In the genomic region with DNA sequence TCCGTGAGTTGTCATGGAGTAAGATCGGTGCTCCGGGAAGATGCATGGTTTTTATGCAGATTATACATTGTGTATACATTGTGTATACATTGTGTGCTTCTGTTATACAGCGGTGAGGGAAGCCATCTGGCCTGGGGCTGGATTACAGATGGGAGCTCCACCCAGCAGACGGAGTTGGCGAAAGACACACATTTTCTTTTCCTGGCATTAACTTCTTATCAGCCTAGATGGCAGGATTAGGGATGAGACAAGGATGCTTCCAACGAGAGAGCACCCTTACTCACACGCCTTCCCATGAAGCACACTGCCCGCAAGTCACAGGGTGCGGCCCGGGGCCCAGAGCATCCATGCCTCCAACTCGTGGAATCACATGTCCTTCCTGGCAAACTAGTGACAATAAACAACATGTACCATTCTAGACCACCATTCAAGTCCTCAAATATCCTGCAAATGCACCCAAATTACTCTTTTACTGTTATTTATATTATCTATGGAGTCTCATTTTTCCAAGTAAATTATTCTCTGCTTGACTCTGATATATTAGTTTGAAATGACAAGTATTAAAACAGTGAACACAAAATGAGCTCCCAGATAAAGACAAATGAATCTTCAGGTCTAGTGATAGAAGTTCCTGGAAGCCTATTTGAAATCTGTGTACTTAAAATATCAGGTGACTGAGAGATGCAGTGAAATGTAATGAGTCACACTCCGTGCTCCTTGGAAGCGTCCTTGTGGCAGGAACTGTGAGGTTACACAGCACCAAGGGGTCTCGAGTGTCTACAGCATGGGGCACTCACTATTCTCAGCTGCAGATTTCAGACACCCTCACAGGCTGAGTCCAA, we compare ENCODE assay signal across 26 cellular contexts. TPM values are rescaled to one million over a fixed set of nuclear protein-coding genes. Genes with fewer than 3 reads are reported as not detected.
A peak's percentile ranks its signal among the peaks of the same experiment; 100 is the strongest.
DNase-seq lines count a peak whose midpoint lies in the region; ATAC-seq and TF ChIP-seq lines count a peak whose summit lies in the region.
"Had no signal": no experiment of that assay in that cellular context is flagged by ENCODE, and none has a peak within 500 bp of the region (broad histone marks: within the 10 kb centered on the region; RNA-seq: fewer than 3 reads in every experiment).

No MANE protein-coding gene starts in this region.

- TF ChIP-seq POLR2A in lower leg skin (IDR thresholded peaks at IDR 0.05), result no peak

- 49 to 53% methylated on average over 15 of the region's 15 CpGs for WGBS in lower leg skin, 2 donors

- no peak for TF ChIP-seq CTCF in brain microvascular endothelial cell (IDR thresholded peaks at IDR 0.05; ENCODE audit: low read depth, low read length, missing control alignments)
- TF ChIP-seq CTCF in lower leg skin (IDR thresholded peaks at IDR 0.05), result no peak

- ATAC-seq in HG03196 (IDR thresholded peaks at IDR 0.05; ENCODE audit: unreplicated experiment), result no peak
- ATAC-seq: activated CD8-positive, alpha-beta T cell treated with anti-CD3 and anti-CD28 coated beads, Interleukin-2, amount 10 ng/mL, durations not matched to agents 7 days and 5 days; heart right ventricle; left cardiac atrium; naive thymus-derived CD8-positive, alpha-beta T cell had no signal

- intact Hi-C loops in lower leg skin (cut with DNase I; ENCODE audit: low total_unique reads), result loop anchor here (10.0 kb wide), 1 partner anchor 1656 kb away; no protein-coding TSS in a partner anchor

- in situ Hi-C loops in brain microvascular endothelial cell (cut with HindIII; ENCODE audit: low pct_ligation_motif_present, low sequenced_read_pairs), result no loop called here

- no peaks in the 10 kb centered on the region for H3K36me3 ChIP-seq in brain microvascular endothelial cell (replicated peaks)
- H3K36me3 ChIP-seq: cardiac muscle cell, esophagus muscularis mucosa, heart right ventricle, ovary had no signal

- no peaks in the 10 kb centered on the region for H3K27me3 ChIP-seq in brain microvascular endothelial cell (replicated peaks)
- H3K27me3 ChIP-seq: cardiac muscle cell, ovary had no signal

- H3K4me3 ChIP-seq in brain microvascular endothelial cell (ENCODE audit: low read depth, low read length), result no peak overlapping the region
- no peak overlapping the region for H3K4me3 ChIP-seq in lower leg skin (ENCODE audit: low read depth, poor library complexity, severe bottlenecking)
- H3K4me3 ChIP-seq: cardiac muscle cell, esophagus muscularis mucosa, heart right ventricle, ovary, SK-N-MC had no signal

- H3K27ac ChIP-seq in brain microvascular endothelial cell, result no peak overlapping the region
- H3K27ac ChIP-seq: C4-2B, cardiac muscle cell, esophagus muscularis mucosa, foreskin keratinocyte, heart right ventricle, ovary, SK-N-MC had no signal

- DNase-seq in A172 (ENCODE audit: low spot score) (peak; percentile 29), H4 (ENCODE audit: low spot score) (peak; percentile 49), brain microvascular endothelial cell (peak; percentile 14), myocyte (ENCODE audit: low read depth) (peak; percentile 3), lower leg skin (ENCODE audit: low spot score in 2 of 2) (no peak)
- no peak for DNase-seq in activated CD4-positive, CD25-positive, alpha-beta regulatory T cell treated with anti-CD3 and anti-CD28 coated beads, Interleukin-2, amount 50 U/mL, for 72 hours
- DNase-seq in activated CD8-positive, alpha-beta memory T cell treated with anti-CD3 and anti-CD28 coated beads, Interleukin-2, amount 50 U/mL, for 48 hours, result no peak
- DNase-seq: activated CD4-positive, alpha-beta T cell treated with anti-CD3 and anti-CD28 coated beads for 1 hour; activated CD8-positive, alpha-beta T cell treated with anti-CD3 and anti-CD28 coated beads, Interleukin-2, amount 10 ng/mL, durations not matched to agents 7 days and 5 days; activated T-cell treated with anti-CD3 and anti-CD28 coated beads for 4 hours; anterior cingulate cortex; heart right ventricle; left cardiac atrium; NCI-H1105; NCI-H2029; NCI-H2227 treated with DMSO at 0.1 percent for 48 hours; retina; trophoblast cell had no signal

RNA-seq across cellular contexts. Expression of a gene that starts 29.8 kb away (rescaled TPM):
- 21.3 and 22.7 TPM in 2 replicates for total RNA-seq in A172 (2014; rRNA removed; shearing (Covaris generic))
- 33.2 and 36.9 TPM in 2 replicates for total RNA-seq in H4 (2014; rRNA removed; shearing (Covaris generic))
- total RNA-seq in myocyte, result 14.4 and 29.6 TPM in 2 replicates
- 25.7 TPM for polyA plus RNA-seq in myocyte (2012)
- 10 to 100 TPM; 23.9 to 48.6 (median 36.7) TPM for total RNA-seq in lower leg skin

Comparison
In these comparisons a context has a peak if more than half of its experiments do, and no peak if none do; other contexts are left out.
1. DNase-seq: peak in A172 (single experiment), H4 (single experiment), brain microvascular endothelial cell (single experiment) and myocyte (single experiment); none in activated CD4-positive, CD25-positive, alpha-beta regulatory T cell treated with anti-CD3 and anti-CD28 coated beads, Interleukin-2, amount 50 U/mL, for 72 hours (single experiment), activated CD8-positive, alpha-beta memory T cell treated with anti-CD3 and anti-CD28 coated beads, Interleukin-2, amount 50 U/mL, for 48 hours (single experiment) and lower leg skin (0 of 2).